Comparison of ENCODE assay signal across 30 cellular contexts in the genomic region with DNA sequence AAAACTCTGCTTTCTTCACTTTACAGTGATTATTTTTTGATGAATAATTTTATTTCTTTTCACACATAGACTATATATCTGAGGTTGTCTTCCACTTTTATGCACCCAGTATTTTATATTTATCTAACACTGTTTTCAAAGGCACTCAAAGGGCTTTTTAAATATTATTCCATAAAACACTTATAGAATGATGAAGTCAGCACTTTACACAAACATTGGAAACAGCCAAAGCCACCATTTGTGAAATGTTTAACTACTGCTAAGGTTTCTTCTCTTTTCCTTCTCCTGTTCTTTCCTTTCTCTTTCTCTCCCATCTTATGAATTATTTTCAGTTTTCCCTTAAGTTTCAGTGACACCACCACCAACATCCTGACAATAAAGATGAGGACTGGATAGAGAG.
"Had no signal": no experiment of that assay in that cellular context is flagged by ENCODE, and none has a peak within 500 bp of the region (broad histone marks: within the 10 kb centered on the region; RNA-seq: fewer than 3 reads in every experiment).

No MANE protein-coding gene starts in this region.

- H3K4me3 ChIP-seq: coronary artery, dorsolateral prefrontal cortex had no signal

- H3K9me3 Mint-ChIP-seq: activated B cell treated with CpG ODN at 0.5 μM for 24 hours; activated CD8-positive, alpha-beta T cell treated with anti-CD3 and anti-CD28 coated beads for 36 hours; activated T-cell treated with anti-CD3 and anti-CD28 coated beads, Interleukin-2, amount 50 U/mL, for 4 hours; activated T-helper 17 cell treated with anti-CD3 and anti-CD28 coated beads, Interleukin-2, amount 50 U/mL, for 72 hours; central memory CD8-positive, alpha-beta T cell; dendritic cell treated with granulocyte-macrophage colony-stimulating factor and Interleukin-4, amounts not matched to agents 40 ng/mL and 50 ng/mL, for 4 days; endodermal cell had no signal

- H3K36me3 ChIP-seq: brain microvascular endothelial cell, WERI-Rb-1 had no signal

- H3K27ac ChIP-seq: brain microvascular endothelial cell, coronary artery, dorsolateral prefrontal cortex, WERI-Rb-1 had no signal

- FAIRE-seq: astrocyte, bronchial epithelial cell, frontal cortex had no signal

- H3K4me3 Mint-ChIP-seq: activated B cell treated with CpG ODN at 0.5 μM for 24 hours; activated CD8-positive, alpha-beta T cell treated with anti-CD3 and anti-CD28 coated beads for 36 hours; activated naive CD8-positive, alpha-beta T cell; activated T-cell treated with anti-CD3 and anti-CD28 coated beads, Interleukin-2, amount 50 U/mL, for 4 hours; activated T-helper 17 cell treated with anti-CD3 and anti-CD28 coated beads, Interleukin-2, amount 50 U/mL, for 72 hours; central memory CD8-positive, alpha-beta T cell; dendritic cell treated with granulocyte-macrophage colony-stimulating factor and Interleukin-4, amounts not matched to agents 40 ng/mL and 50 ng/mL, for 4 days; endodermal cell had no signal

- H3K27me3 Mint-ChIP-seq: activated B cell treated with CpG ODN at 0.5 μM for 24 hours; activated CD8-positive, alpha-beta T cell treated with anti-CD3 and anti-CD28 coated beads for 36 hours; activated naive CD8-positive, alpha-beta T cell; activated T-helper 17 cell treated with anti-CD3 and anti-CD28 coated beads, Interleukin-2, amount 50 U/mL, for 72 hours; central memory CD8-positive, alpha-beta T cell; dendritic cell treated with granulocyte-macrophage colony-stimulating factor and Interleukin-4, amounts not matched to agents 40 ng/mL and 50 ng/mL, for 4 days had no signal

- H3K27ac Mint-ChIP-seq: activated B cell treated with CpG ODN at 0.5 μM for 24 hours; activated CD8-positive, alpha-beta T cell treated with anti-CD3 and anti-CD28 coated beads for 36 hours; activated naive CD8-positive, alpha-beta T cell; activated T-helper 17 cell treated with anti-CD3 and anti-CD28 coated beads, Interleukin-2, amount 50 U/mL, for 72 hours; dendritic cell treated with granulocyte-macrophage colony-stimulating factor and Interleukin-4, amounts not matched to agents 40 ng/mL and 50 ng/mL, for 4 days; endodermal cell had no signal

- H3K27me3 ChIP-seq: brain microvascular endothelial cell had no signal

- DNase-seq: activated B cell treated with CpG ODN at 0.5 μM for 24 hours; activated CD4-positive, alpha-beta T cell treated with anti-CD3 and anti-CD28 coated beads for 48 hours; activated CD4-positive, alpha-beta T cell treated with anti-CD3 and anti-CD28 coated beads, Interleukin-2, amount 50 U/mL, for 1 hour; activated CD4-positive, alpha-beta T cell treated with anti-CD3 and anti-CD28 coated beads, Interleukin-2, amount 50 U/mL, for 48 hours; activated CD8-positive, alpha-beta memory T cell treated with anti-CD3 and anti-CD28 coated beads for 24 hours; activated CD8-positive, alpha-beta T cell treated with anti-CD3 and anti-CD28 coated beads for 36 hours; activated effector memory CD4-positive, alpha-beta T cell treated with Interleukin-2 at 50 U/mL for 16 hours; activated gamma-delta T cell treated with Interleukin-2 at 50 U/mL for 16 hours; activated naive CD4-positive, alpha-beta T cell treated with anti-CD3 and anti-CD28 coated beads, Interleukin-2, amount 50 U/mL, for 16 hours; activated naive CD4-positive, alpha-beta T cell treated with Interleukin-2 at 50 U/mL for 16 hours; activated T-cell treated with anti-CD3 and anti-CD28 coated beads, Interleukin-2, amount 50 U/mL, for 4 hours; amniotic stem cell; anterior cingulate cortex; brain microvascular endothelial cell; dorsolateral prefrontal cortex; effector memory CD4-positive, alpha-beta T cell; endodermal cell; foreskin fibroblast; head of caudate nucleus; T1000; WERI-Rb-1 had no signal

- H3K36me3 Mint-ChIP-seq: activated naive CD8-positive, alpha-beta T cell had no signal

- ATAC-seq: activated CD4-positive, CD25-positive, alpha-beta regulatory T cell treated with anti-CD3 and anti-CD28 coated beads, Interleukin-2, amount 50 U/mL, for 24 hours; activated CD8-positive, alpha-beta T cell treated with anti-CD3 and anti-CD28 coated beads for 36 hours; activated T-cell treated with anti-CD3 and anti-CD28 coated beads, Interleukin-2, amount 50 U/mL, for 4 hours; activated T-helper 17 cell treated with anti-CD3 and anti-CD28 coated beads, Interleukin-2, amount 50 U/mL, for 72 hours had no signal
